Comparison of ENCODE assay signal across 1 cellular context in genomic region chr12:52201520-52201839, GRCh38.
TF ChIP-seq lines count a peak whose summit lies in the region.

No MANE protein-coding gene starts in this region.

TF ChIP-seq in IMR-90, 13 proteins besides CTCF, POLR2A, EP300 and RAD21:
- no peak for TF ChIP-seq SMC3 (IDR thresholded peaks at IDR 0.05; ENCODE audit: low read depth, low read length)
- no peak for TF ChIP-seq BHLHE40 (IDR thresholded peaks at IDR 0.05; ENCODE audit: low read depth, low read length)
